Comparison of ENCODE assay signal across 1 cellular context in the genomic region with DNA sequence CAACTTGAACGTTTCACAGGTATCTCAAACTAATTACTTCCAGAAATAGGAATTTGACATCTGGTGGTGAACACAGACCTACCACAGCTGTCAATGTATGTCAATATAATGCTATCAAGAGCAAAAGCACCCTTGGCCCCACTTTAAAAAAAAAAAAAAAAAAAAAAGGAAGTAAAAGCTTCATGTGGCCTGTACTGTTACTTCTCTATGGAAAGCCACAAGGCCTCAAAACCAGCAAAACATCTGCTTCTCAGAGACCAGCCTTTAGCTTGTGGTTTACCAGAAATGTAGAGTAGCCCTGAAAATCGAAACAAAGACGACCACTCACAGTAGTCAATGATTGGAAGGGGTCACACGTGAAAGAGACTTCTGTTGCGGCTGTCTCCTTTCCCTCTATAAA.
TF ChIP-seq lines count a peak whose summit lies in the region.

No MANE protein-coding gene starts in this region.

TF ChIP-seq in GM12878, 131 proteins besides CTCF, POLR2A, EP300 and RAD21 (continued from another document):
- TF ChIP-seq POU2F2 (IDR thresholded peaks at IDR 0.05; ENCODE audit: borderline replicate concordance, low read depth, low read length) (peak; percentile 80; the same call in 2 of the 3 replicates), IKZF1 (conservative IDR thresholded peaks at IDR 0.05) (peak; percentile 58; the same call in 1 of the 2 replicates), ASH2L (IDR thresholded peaks at IDR 0.05; ENCODE audit: borderline replicate concordance, low read depth) (no peak), JUND (IDR thresholded peaks at IDR 0.05; ENCODE audit: low read depth, low read length) (no peak), HDAC2 (IDR thresholded peaks at IDR 0.05) (no peak), MYB (IDR thresholded peaks at IDR 0.05; ENCODE audit: borderline replicate concordance, low read depth, low read length) (no peak), EZH2 (IDR thresholded peaks at IDR 0.05; ENCODE audit: borderline replicate concordance, control insufficient read depth, low read depth, low read length) (no peak), IKZF2 (IDR thresholded peaks at IDR 0.05) (peak; percentile 90 to 93), SMARCA5 (IDR thresholded peaks at IDR 0.05) (no peak), CBX5 (IDR thresholded peaks at IDR 0.05; ENCODE audit: low read depth) (peak; percentile 93), BCL11A (IDR thresholded peaks at IDR 0.05; ENCODE audit: low read depth, low read length) (peak; percentile 90), MXI1 (IDR thresholded peaks at IDR 0.05; ENCODE audit: low read depth, low read length) (peak; percentile 84; the same call in 1 of the 2 replicates), MTA3 (IDR thresholded peaks at IDR 0.05; ENCODE audit: borderline replicate concordance, low read length) (peak; percentile 97)
- TF ChIP-seq, protein P1, sequence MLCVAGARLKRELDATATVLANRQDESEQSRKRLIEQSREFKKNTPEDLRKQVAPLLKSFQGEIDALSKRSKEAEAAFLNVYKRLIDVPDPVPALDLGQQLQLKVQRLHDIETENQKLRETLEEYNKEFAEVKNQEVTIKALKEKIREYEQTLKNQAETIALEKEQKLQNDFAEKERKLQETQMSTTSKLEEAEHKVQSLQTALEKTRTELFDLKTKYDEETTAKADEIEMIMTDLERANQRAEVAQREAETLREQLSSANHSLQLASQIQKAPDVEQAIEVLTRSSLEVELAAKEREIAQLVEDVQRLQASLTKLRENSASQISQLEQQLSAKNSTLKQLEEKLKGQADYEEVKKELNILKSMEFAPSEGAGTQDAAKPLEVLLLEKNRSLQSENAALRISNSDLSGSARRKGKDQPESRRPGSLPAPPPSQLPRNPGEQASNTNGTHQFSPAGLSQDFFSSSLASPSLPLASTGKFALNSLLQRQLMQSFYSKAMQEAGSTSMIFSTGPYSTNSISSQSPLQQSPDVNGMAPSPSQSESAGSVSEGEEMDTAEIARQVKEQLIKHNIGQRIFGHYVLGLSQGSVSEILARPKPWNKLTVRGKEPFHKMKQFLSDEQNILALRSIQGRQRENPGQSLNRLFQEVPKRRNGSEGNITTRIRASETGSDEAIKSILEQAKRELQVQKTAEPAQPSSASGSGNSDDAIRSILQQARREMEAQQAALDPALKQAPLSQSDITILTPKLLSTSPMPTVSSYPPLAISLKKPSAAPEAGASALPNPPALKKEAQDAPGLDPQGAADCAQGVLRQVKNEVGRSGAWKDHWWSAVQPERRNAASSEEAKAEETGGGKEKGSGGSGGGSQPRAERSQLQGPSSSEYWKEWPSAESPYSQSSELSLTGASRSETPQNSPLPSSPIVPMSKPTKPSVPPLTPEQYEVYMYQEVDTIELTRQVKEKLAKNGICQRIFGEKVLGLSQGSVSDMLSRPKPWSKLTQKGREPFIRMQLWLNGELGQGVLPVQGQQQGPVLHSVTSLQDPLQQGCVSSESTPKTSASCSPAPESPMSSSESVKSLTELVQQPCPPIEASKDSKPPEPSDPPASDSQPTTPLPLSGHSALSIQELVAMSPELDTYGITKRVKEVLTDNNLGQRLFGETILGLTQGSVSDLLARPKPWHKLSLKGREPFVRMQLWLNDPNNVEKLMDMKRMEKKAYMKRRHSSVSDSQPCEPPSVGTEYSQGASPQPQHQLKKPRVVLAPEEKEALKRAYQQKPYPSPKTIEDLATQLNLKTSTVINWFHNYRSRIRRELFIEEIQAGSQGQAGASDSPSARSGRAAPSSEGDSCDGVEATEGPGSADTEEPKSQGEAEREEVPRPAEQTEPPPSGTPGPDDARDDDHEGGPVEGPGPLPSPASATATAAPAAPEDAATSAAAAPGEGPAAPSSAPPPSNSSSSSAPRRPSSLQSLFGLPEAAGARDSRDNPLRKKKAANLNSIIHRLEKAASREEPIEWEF (IDR thresholded peaks at IDR 0.05; ENCODE audit: insufficient replicate concordance, low read depth, low read length): peak; percentile 93
- TF ChIP-seq, protein P2, sequence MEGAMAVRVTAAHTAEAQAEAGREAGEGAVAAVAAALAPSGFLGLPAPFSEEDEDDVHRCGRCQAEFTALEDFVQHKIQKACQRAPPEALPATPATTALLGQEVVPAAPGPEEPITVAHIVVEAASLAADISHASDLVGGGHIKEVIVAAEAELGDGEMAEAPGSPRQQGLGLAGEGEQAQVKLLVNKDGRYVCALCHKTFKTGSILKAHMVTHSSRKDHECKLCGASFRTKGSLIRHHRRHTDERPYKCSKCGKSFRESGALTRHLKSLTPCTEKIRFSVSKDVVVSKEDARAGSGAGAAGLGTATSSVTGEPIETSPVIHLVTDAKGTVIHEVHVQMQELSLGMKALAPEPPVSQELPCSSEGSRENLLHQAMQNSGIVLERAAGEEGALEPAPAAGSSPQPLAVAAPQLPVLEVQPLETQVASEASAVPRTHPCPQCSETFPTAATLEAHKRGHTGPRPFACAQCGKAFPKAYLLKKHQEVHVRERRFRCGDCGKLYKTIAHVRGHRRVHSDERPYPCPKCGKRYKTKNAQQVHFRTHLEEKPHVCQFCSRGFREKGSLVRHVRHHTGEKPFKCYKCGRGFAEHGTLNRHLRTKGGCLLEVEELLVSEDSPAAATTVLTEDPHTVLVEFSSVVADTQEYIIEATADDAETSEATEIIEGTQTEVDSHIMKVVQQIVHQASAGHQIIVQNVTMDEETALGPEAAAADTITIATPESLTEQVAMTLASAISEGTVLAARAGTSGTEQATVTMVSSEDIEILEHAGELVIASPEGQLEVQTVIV (IDR thresholded peaks at IDR 0.05; ENCODE audit: borderline replicate concordance, partially characterized antibody): no peak
- TF ChIP-seq, protein P3, sequence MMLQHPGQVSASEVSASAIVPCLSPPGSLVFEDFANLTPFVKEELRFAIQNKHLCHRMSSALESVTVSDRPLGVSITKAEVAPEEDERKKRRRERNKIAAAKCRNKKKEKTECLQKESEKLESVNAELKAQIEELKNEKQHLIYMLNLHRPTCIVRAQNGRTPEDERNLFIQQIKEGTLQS (IDR thresholded peaks at IDR 0.05; ENCODE audit: borderline replicate concordance, extremely low read depth, low read depth, low read length): no peak
- TF ChIP-seq, protein P4, sequence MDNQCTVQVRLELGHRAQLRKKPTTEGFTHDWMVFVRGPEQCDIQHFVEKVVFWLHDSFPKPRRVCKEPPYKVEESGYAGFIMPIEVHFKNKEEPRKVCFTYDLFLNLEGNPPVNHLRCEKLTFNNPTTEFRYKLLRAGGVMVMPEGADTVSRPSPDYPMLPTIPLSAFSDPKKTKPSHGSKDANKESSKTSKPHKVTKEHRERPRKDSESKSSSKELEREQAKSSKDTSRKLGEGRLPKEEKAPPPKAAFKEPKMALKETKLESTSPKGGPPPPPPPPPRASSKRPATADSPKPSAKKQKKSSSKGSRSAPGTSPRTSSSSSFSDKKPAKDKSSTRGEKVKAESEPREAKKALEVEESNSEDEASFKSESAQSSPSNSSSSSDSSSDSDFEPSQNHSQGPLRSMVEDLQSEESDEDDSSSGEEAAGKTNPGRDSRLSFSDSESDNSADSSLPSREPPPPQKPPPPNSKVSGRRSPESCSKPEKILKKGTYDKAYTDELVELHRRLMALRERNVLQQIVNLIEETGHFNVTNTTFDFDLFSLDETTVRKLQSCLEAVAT (IDR thresholded peaks at IDR 0.05): peak; percentile 98
